Comparison of ENCODE assay signal across 2 cellular contexts in the genomic region with DNA sequence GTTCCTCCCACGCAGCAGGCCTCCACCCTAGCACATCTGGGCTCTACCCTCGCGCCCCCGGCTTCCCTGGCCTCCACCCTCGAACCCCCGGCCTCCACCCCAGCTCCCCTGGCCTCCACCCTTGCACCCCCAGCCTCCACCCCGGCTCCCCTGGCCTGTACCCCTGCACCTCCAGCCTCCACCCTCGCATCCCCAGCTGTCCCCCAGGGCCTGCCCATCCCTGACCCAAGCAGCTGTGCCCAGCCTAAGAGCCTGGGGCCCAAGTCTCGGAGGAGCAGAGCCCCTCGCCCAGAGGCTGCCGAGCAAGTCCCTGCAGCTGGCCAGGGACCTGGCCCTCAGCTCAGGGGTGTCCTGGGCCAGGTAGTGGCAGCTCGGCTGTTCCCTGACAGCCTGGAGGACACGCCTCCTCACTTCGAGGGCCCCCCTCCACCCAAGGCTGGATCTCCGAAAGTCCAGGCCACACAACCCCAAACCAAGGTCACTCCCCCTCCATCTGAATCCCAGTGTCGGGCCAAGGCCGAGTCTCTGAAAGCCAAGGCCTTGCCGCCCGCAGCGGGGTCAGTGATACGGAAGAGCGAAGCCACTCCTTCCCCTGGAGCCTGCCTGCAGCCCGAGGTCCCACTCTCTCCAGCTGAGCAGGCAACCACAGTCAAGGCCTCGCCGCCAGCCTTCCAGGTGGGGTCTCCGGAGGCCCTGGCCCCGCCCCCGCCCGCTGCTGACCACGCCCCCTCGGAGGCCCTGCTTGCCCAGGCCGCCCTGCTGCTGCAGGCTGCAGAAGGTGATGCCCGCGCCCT.
TF ChIP-seq lines count a peak whose summit lies in the region.

No MANE protein-coding gene starts in this region.

TF ChIP-seq in SK-N-SH, 30 proteins besides CTCF, POLR2A, EP300 and RAD21 (continued from another document):
- no peak for TF ChIP-seq ZBTB33 (IDR thresholded peaks at IDR 0.05; ENCODE audit: borderline replicate concordance, low read depth)
- TF ChIP-seq NRF1 (IDR thresholded peaks at IDR 0.05; ENCODE audit: low read depth, low read length) = no peak
TF ChIP-seq in SK-N-SH: peak in this region for 0.

TF ChIP-seq in SK-N-SH treated with all-trans-retinoic acid at 6 μM for 48 hours, 23 proteins besides CTCF, POLR2A, EP300 and RAD21 (continued from another document):
- TF ChIP-seq CSRNP3 (CRISPR knock-in tag; IDR thresholded peaks at IDR 0.05) = no peak
TF ChIP-seq in SK-N-SH treated with all-trans-retinoic acid at 6 μM for 48 hours: peak in this region for 0.
